Comparison of ENCODE assay signal across 10 cellular contexts in the genomic region with DNA sequence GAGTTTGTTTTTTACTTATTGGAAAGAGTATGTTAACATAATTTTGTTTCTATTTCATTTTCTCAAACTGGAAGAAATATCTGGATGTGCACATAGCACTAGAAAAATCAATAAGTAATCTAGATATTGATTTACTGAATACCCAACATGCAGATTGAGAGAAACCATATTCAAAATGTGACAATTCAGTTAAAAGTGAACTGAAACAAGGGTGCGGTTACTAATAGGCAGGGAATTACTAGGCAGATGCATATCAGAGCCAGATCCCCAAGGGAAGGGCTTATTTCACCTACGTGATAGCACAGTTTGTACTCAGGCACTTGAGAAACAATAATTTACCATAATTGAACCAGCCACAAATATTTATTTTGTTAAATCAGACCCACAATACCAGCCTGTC.
DNase-seq lines count a peak whose midpoint lies in the region; ATAC-seq and TF ChIP-seq lines count a peak whose summit lies in the region.
"Had no signal": no experiment of that assay in that cellular context is flagged by ENCODE, and none has a peak within 500 bp of the region (broad histone marks: within the 10 kb centered on the region; RNA-seq: fewer than 3 reads in every experiment).

No MANE protein-coding gene starts in this region.

- H3K27me3 Mint-ChIP-seq in activated B cell treated with CpG ODN at 0.5 μM for 24 hours = peaks cover 2% of the 10 kb centered on the region
- H3K27me3 Mint-ChIP-seq: activated T-cell treated with anti-CD3 and anti-CD28 coated beads, Interleukin-2, amount 50 U/mL, for 24 hours; T-helper 17 cell had no signal

- no peak overlapping the region for H3K27ac Mint-ChIP-seq in activated B cell treated with CpG ODN at 0.5 μM for 24 hours
- H3K27ac Mint-ChIP-seq: activated T-cell treated with anti-CD3 and anti-CD28 coated beads, Interleukin-2, amount 50 U/mL, for 24 hours; T-helper 17 cell had no signal

- ATAC-seq in GM18907 (IDR thresholded peaks at IDR 0.05; ENCODE audit: unreplicated experiment) (peak; percentile 77), GM21723 (IDR thresholded peaks at IDR 0.05; ENCODE audit: unreplicated experiment) (peak; percentile 76), HG03342 (IDR thresholded peaks at IDR 0.05; ENCODE audit: unreplicated experiment) (peak; percentile 82), activated B cell treated with CpG ODN at 0.5 μM for 24 hours (ENCODE audit: low read depth) (peak; percentile 66), left ventricle myocardium superior (no peak)
- ATAC-seq: T-helper 17 cell had no signal

- no peak for DNase-seq in activated B cell treated with CpG ODN at 0.5 μM for 24 hours
- no peak for DNase-seq in D341Med (ENCODE audit: low spot score)
- no peak for DNase-seq in occipital lobe (lab: John Stamatoyannopoulos, UW)
- DNase-seq in T-helper 9 cell = no peak
- no peak for DNase-seq in left ventricle myocardium superior
- DNase-seq: activated T-cell treated with anti-CD3 and anti-CD28 coated beads, Interleukin-2, amount 50 U/mL, for 24 hours; T-helper 17 cell had no signal

- H3K36me3 Mint-ChIP-seq in activated B cell treated with CpG ODN at 0.5 μM for 24 hours (ENCODE audit: low read depth) = no peaks in the 10 kb centered on the region

- H3K4me1 Mint-ChIP-seq in activated B cell treated with CpG ODN at 0.5 μM for 24 hours = peaks cover 22% of the 10 kb centered on the region
- H3K4me1 Mint-ChIP-seq: T-helper 17 cell had no signal

- CTCF ChIA-PET in activated B cell treated with CpG ODN at 0.5 μM for 24 hours (lab: Charles Lee) = no interaction called here

- no peaks in the 10 kb centered on the region for H3K9me3 Mint-ChIP-seq in activated B cell treated with CpG ODN at 0.5 μM for 24 hours

- POLR2A ChIA-PET in activated B cell treated with CpG ODN at 0.5 μM for 24 hours (lab: Charles Lee) = no interaction called here

- TF ChIP-seq CTCF in activated B cell treated with CpG ODN at 0.5 μM for 24 hours (IDR thresholded peaks at IDR 0.05) = no peak

- intact Hi-C loops in activated B cell treated with CpG ODN at 0.5 μM for 24 hours (cut with micrococcal nuclease) = loop anchor here (1.0 to 10.0 kb wide), 3 partner anchors 370 to 1157 kb away; no protein-coding TSS in a partner anchor
- intact Hi-C loops in left ventricle myocardium superior (cut with micrococcal nuclease) = no loop called here

- H3K4me3 Mint-ChIP-seq in activated B cell treated with CpG ODN at 0.5 μM for 24 hours = no peak overlapping the region
- H3K4me3 Mint-ChIP-seq: activated T-cell treated with anti-CD3 and anti-CD28 coated beads, Interleukin-2, amount 50 U/mL, for 24 hours; T-helper 17 cell had no signal
